Comparison of ENCODE assay signal across 8 cellular contexts in genomic region chr19:58361900-58362271, GRCh38. TPM values are rescaled to one million over a fixed set of nuclear protein-coding genes. Genes with fewer than 3 reads are reported as not detected.
DNase-seq lines count a peak whose midpoint lies in the region; ATAC-seq and TF ChIP-seq lines count a peak whose summit lies in the region.

No MANE protein-coding gene starts in this region.

- ATAC-seq in GM19372 (IDR thresholded peaks at IDR 0.05; ENCODE audit: low read depth, unreplicated experiment) (peak; percentile 16), IMR-90 (ENCODE audit: low read depth) (peak; percentile 24), GM21367 (IDR thresholded peaks at IDR 0.05; ENCODE audit: unreplicated experiment) (no peak)

- 0% methylated on average over 9 of the region's 28 CpGs; no CpG with 5 or more reads in 1 of the 2 experiments for WGBS in IMR-90 (ENCODE audit: extremely low coverage in 2 of 2, insufficient read length in 1 of 2), 2 experiments

- H3K36me3 Mint-ChIP-seq in dendritic cell treated with granulocyte-macrophage colony-stimulating factor and Interleukin-4, amounts not matched to agents 40 ng/mL and 50 ng/mL, for 4 days (ENCODE audit: low read depth), result peaks cover 9% of the 10 kb centered on the region

- peak overlapping the region; percentile 99 for H3K14ac ChIP-seq in IMR-90 (replicated peaks; ENCODE audit: low read depth, low read length)

- H3K36me3 ChIP-seq in BLaER1 (peaks cover 6% of the 10 kb centered on the region; the same call in 1 of the 2 replicates), IMR-90 (ENCODE audit: control insufficient read depth, insufficient read depth, low read length) (no peaks in the 10 kb centered on the region), subcutaneous abdominal adipose tissue (ENCODE audit: control insufficient read depth in 5 of 5, insufficient read depth in 5 of 5, low read length in 5 of 5) (no peaks in the 10 kb centered on the region)

- peaks cover 3% of the 10 kb centered on the region; the same call in 1 of the 2 replicates for H3K9me1 ChIP-seq in IMR-90 (ENCODE audit: insufficient read depth, low read length)

- H3K27me3 ChIP-seq in BLaER1 (peaks cover 14% of the 10 kb centered on the region), IMR-90 (ENCODE audit: control insufficient read depth, insufficient read depth, low read length) (peaks cover 4% of the 10 kb centered on the region), subcutaneous abdominal adipose tissue (ENCODE audit: control insufficient read depth in 5 of 5, insufficient read depth in 4 of 5, low read length in 5 of 5) (peaks cover 0 to 10% (median 7%) of the 10 kb centered on the region in 5 donors)

- intact Hi-C loops in IMR-90 (cut with micrococcal nuclease), result no loop called here
- intact Hi-C loops in dendritic cell treated with granulocyte-macrophage colony-stimulating factor and Interleukin-4, amounts not matched to agents 40 ng/mL and 50 ng/mL, for 4 days (cut with micrococcal nuclease), result loop anchor here (1.0 to 2.0 kb wide), 4 partner anchors 19 to 57 kb away; partner anchors contain the start of genes ERVK3-1 and ZNF837

- peaks cover 17% of the 10 kb centered on the region for H3K27me3 Mint-ChIP-seq in dendritic cell treated with granulocyte-macrophage colony-stimulating factor and Interleukin-4, amounts not matched to agents 40 ng/mL and 50 ng/mL, for 4 days

- H2AK5ac ChIP-seq in IMR-90 (ENCODE audit: low read depth, low read length), result peak overlapping the region; percentile 95

- peak overlapping the region; percentile 98 for H3K27ac Mint-ChIP-seq in dendritic cell treated with granulocyte-macrophage colony-stimulating factor and Interleukin-4, amounts not matched to agents 40 ng/mL and 50 ng/mL, for 4 days

- H3K4ac ChIP-seq in IMR-90 (ENCODE audit: low read depth, low read length), result peak overlapping the region; percentile 91

- no peak for TF ChIP-seq POLR2A in IMR-90 (IDR thresholded peaks at IDR 0.05; ENCODE audit: low read depth, low read length)

- H3K4me1 ChIP-seq in BLaER1 (peaks cover 76% of the 10 kb centered on the region), IMR-90 (ENCODE audit: control insufficient read depth, insufficient read depth, low read length) (peaks cover 5% of the 10 kb centered on the region), subcutaneous abdominal adipose tissue (ENCODE audit: control insufficient read depth in 5 of 5, insufficient read depth in 5 of 5, low read length in 5 of 5) (peaks cover 0 to 18% (median 15%) of the 10 kb centered on the region in 5 donors)

- H4K5ac ChIP-seq in IMR-90 (ENCODE audit: low read depth, low read length), result peak overlapping the region; percentile 93

- in situ Hi-C loops in IMR-90 (cut with MboI; ENCODE audit: low sequenced_read_pairs), result no loop called here

- dilution Hi-C loops in IMR-90 (cut with HindIII; ENCODE audit: low sequenced_read_pairs, unreplicated experiment), result no loop called here

- H2AK9ac ChIP-seq in IMR-90 (replicated peaks; ENCODE audit: low read depth, low read length, poor library complexity), result peak overlapping the region; percentile 99

- peak overlapping the region; percentile 32 for H2BK120ac ChIP-seq in IMR-90 (ENCODE audit: low read depth, low read length)

- peak overlapping the region; percentile 83 for H3K9ac ChIP-seq in BLaER1
- peak overlapping the region; percentile 88 for H3K9ac ChIP-seq in IMR-90 (ENCODE audit: low read depth, low read length)
- H3K9ac ChIP-seq in subcutaneous abdominal adipose tissue (ENCODE audit: low read length in 5 of 5), result peak overlapping the region; percentile 77 to 95 (median 92)

- peak overlapping the region; percentile 96 for H3K4me3 Mint-ChIP-seq in dendritic cell treated with granulocyte-macrophage colony-stimulating factor and Interleukin-4, amounts not matched to agents 40 ng/mL and 50 ng/mL, for 4 days

- H3K18ac ChIP-seq in IMR-90 (ENCODE audit: low read depth, low read length), result peak overlapping the region; percentile 55; the same call in 1 of the 2 replicates

- H2BK15ac ChIP-seq in IMR-90 (ENCODE audit: low read depth, low read length), result no peak overlapping the region; the same call in 2 of the 3 replicates

- POLR2A ChIA-PET in IMR-90 (lab: Charles Lee; ENCODE audit: unreplicated experiment), result interaction anchor here (0.9 to 1.3 kb wide), 3 partner anchors 12 to 18 kb away, joined by 3 to 5 read pairs (median 4); no protein-coding TSS in a partner anchor

- TF ChIP-seq RAD21 in IMR-90 (IDR thresholded peaks at IDR 0.05; ENCODE audit: low read length), result no peak

- peak overlapping the region; percentile 87; the same call in 1 of the 2 replicates for H3K23ac ChIP-seq in IMR-90 (ENCODE audit: low read depth, low read length)

- H3K9me3 ChIP-seq in BLaER1 (no peaks in the 10 kb centered on the region), IMR-90 (ENCODE audit: control insufficient read depth, insufficient read depth, low read length) (no peaks in the 10 kb centered on the region), subcutaneous abdominal adipose tissue (ENCODE audit: control insufficient read depth in 5 of 5, low read length in 5 of 5) (peaks cover 0 to 2% (median 0%) of the 10 kb centered on the region in 5 donors)

- no peak for TF ChIP-seq CTCF in IMR-90 (conservative IDR thresholded peaks at IDR 0.05; ENCODE audit: low read depth, low read length)

- peak overlapping the region; percentile 95 for H4K91ac ChIP-seq in IMR-90 (ENCODE audit: insufficient read depth, low read depth, low read length)

- H2BK5ac ChIP-seq in IMR-90 (ENCODE audit: low read depth, low read length, poor library complexity, severe bottlenecking), result peak overlapping the region; percentile 80

- no peak overlapping the region for H2BK20ac ChIP-seq in IMR-90 (ENCODE audit: low read depth, low read length)

- H3K4me2 ChIP-seq in BLaER1 (peak overlapping the region; percentile 89), IMR-90 (ENCODE audit: low read depth, low read length) (peak overlapping the region; percentile 83)

- peaks cover 0 to 3% of the 10 kb centered on the region in 2 experiments; a peak in 2 of 4 replicates for H3K79me1 ChIP-seq in IMR-90 (ENCODE audit: low read depth in 1 of 2, low read length in 2 of 2)

- H3K27ac ChIP-seq in BLaER1, result peak overlapping the region; percentile 90
- peak overlapping the region; percentile 88 for H3K27ac ChIP-seq in IMR-90 (ENCODE audit: insufficient read depth, low read length)
- peak overlapping the region; percentile 96 for H3K27ac ChIP-seq in subcutaneous abdominal adipose tissue (ENCODE audit: low read depth, low read length)

- peak; percentile 47 for DNase-seq in IMR-90
- DNase-seq in UCSD-AML1 (lab: John Stamatoyannopoulos, UW; ENCODE audit: unreplicated experiment), result peak; percentile 80
- DNase-seq in mesenteric fat pad (ENCODE audit: low spot score), result peak; percentile 89

- H3K4me1 Mint-ChIP-seq in dendritic cell treated with granulocyte-macrophage colony-stimulating factor and Interleukin-4, amounts not matched to agents 40 ng/mL and 50 ng/mL, for 4 days (ENCODE audit: low read depth), result peaks cover 29% of the 10 kb centered on the region

- H4K20me1 ChIP-seq in BLaER1 (no peaks in the 10 kb centered on the region), IMR-90 (ENCODE audit: insufficient read depth, low read length) (no peaks in the 10 kb centered on the region)

- no peaks in the 10 kb centered on the region for H3K9me3 Mint-ChIP-seq in dendritic cell treated with granulocyte-macrophage colony-stimulating factor and Interleukin-4, amounts not matched to agents 40 ng/mL and 50 ng/mL, for 4 days

- peak overlapping the region; percentile 72 for H3K4me3 ChIP-seq in BLaER1
- peak overlapping the region; percentile 59 for H3K4me3 ChIP-seq in IMR-90 (ENCODE audit: insufficient read depth, low read depth, low read length)
- peak overlapping the region; percentile 79 to 98 (median 89) for H3K4me3 ChIP-seq in subcutaneous abdominal adipose tissue (ENCODE audit: low read depth in 1 of 5, low read length in 5 of 5)

- H3K56ac ChIP-seq in IMR-90 (ENCODE audit: extremely low read depth, insufficient read depth, low read length), result peak overlapping the region; percentile 94

- BruUV-seq in IMR-90 (replicated peaks; lab: Mats Ljungman, UMichigan), result no TSS peak

- peak overlapping the region; percentile 100 for H2AFZ ChIP-seq in IMR-90 (replicated peaks; ENCODE audit: low read length, poor library complexity)

- CTCF ChIA-PET in IMR-90 (lab: Yijun Ruan, JAX), result interaction anchor here (0.6 kb wide), 1 partner anchor 34 kb away, joined by 3 read pairs; no protein-coding TSS in a partner anchor

- peak overlapping the region; percentile 99 for H4K8ac ChIP-seq in IMR-90 (ENCODE audit: low read depth in 2 of 2, low read length in 2 of 2)

TF ChIP-seq in IMR-90, 13 proteins besides CTCF, POLR2A, EP300 and RAD21:
- no peak for TF ChIP-seq SMC3 (IDR thresholded peaks at IDR 0.05; ENCODE audit: low read depth, low read length)
- TF ChIP-seq MAZ (IDR thresholded peaks at IDR 0.05; ENCODE audit: borderline replicate concordance, low read depth, low read length), result no peak
- TF ChIP-seq BHLHE40 (IDR thresholded peaks at IDR 0.05; ENCODE audit: low read depth, low read length), result peak; percentile 46; the same call in 1 of the 2 replicates

RNA-seq across cellular contexts. Expression of gene ZNF497, which starts 0.7 kb away (rescaled TPM):
- total RNA-seq in IMR-90 (2012; rRNA removed) (0.18 and 0.56 TPM in 2 replicates), mesenteric fat pad (0.19 TPM)
- polyA plus RNA-seq in IMR-90 (2012; rRNA removed), result 0.24 and 0.27 TPM in 2 replicates
- polyA plus RNA-seq in IMR-90 (2012; cell fraction: cytosol; rRNA removed), result 0.25 TPM in 2 replicates
- polyA plus RNA-seq in IMR-90 (2012; cell fraction: nucleus; rRNA removed; ENCODE audit: low replicate concordance), result 1.2 and 4.0 TPM in 2 replicates

RNA-seq across cellular contexts. Expression of gene A1BG, which starts 8.6 kb away (rescaled TPM):
- total RNA-seq in IMR-90 (2012; rRNA removed) (4.5 and 6.4 TPM in 2 replicates), mesenteric fat pad (8.4 TPM)
- 54.5 and 65.7 TPM in 2 replicates for polyA plus RNA-seq in IMR-90 (2012; rRNA removed)
- 40.0 and 43.7 TPM in 2 replicates for polyA plus RNA-seq in IMR-90 (2012; cell fraction: cytosol; rRNA removed)
- polyA plus RNA-seq in IMR-90 (2012; cell fraction: nucleus; rRNA removed; ENCODE audit: low replicate concordance), result 10.3 and 18.0 TPM in 2 replicates

RNA-seq across cellular contexts. Expression of gene ZNF837, which starts 18.9 kb away (rescaled TPM):
- total RNA-seq in IMR-90 (2012; rRNA removed) (0.54 and 0.56 TPM in 2 replicates), mesenteric fat pad (0.48 TPM)
- 1.2 and 1.9 TPM in 2 replicates for polyA plus RNA-seq in IMR-90 (2012; rRNA removed)
- polyA plus RNA-seq in IMR-90 (2012; cell fraction: cytosol; rRNA removed), result 1.7 and 1.9 TPM in 2 replicates
- 0.97 and 3.2 TPM in 2 replicates for polyA plus RNA-seq in IMR-90 (2012; cell fraction: nucleus; rRNA removed; ENCODE audit: low replicate concordance)

RNA-seq across cellular contexts. Expression of gene RPS5, which starts 25.2 kb away (rescaled TPM):
- total RNA-seq in IMR-90 (2012; rRNA removed) (3,811 and 5,858 TPM in 2 replicates), mesenteric fat pad (673 TPM)
- 3,265 and 3,617 TPM in 2 replicates for polyA plus RNA-seq in IMR-90 (2012; rRNA removed)
- 1,967 and 6,567 TPM in 2 replicates for polyA plus RNA-seq in IMR-90 (2012; cell fraction: cytosol; rRNA removed)
- 1,256 and 1,694 TPM in 2 replicates for polyA plus RNA-seq in IMR-90 (2012; cell fraction: nucleus; rRNA removed; ENCODE audit: low replicate concordance)

RNA-seq across cellular contexts. Expression of gene RNF225, which starts 33.6 kb away (rescaled TPM):
- total RNA-seq in IMR-90 (2012; rRNA removed) (not detected in 2 replicates), mesenteric fat pad (not detected)
- 0.10 TPM in 1 of 2 replicates, not detected in the other for polyA plus RNA-seq in IMR-90 (2012; rRNA removed)
- 0.12 TPM in 1 of 2 replicates, not detected in the other for polyA plus RNA-seq in IMR-90 (2012; cell fraction: cytosol; rRNA removed)
- 0.22 and 1.1 TPM in 2 replicates for polyA plus RNA-seq in IMR-90 (2012; cell fraction: nucleus; rRNA removed; ENCODE audit: low replicate concordance)
